24 cellular contexts compared by ENCODE assay signal in genomic region chr13:90454002-90454636, GRCh38.
DNase-seq lines count a peak whose midpoint lies in the region; ATAC-seq, FAIRE-seq and TF ChIP-seq lines count a peak whose summit lies in the region.
"Had no signal": no experiment of that assay in that cellular context is flagged by ENCODE, and none has a peak within 500 bp of the region (broad histone marks: within the 10 kb centered on the region; RNA-seq: fewer than 3 reads in every experiment).

No MANE protein-coding gene starts in this region.

- ATAC-seq in A549 = no peak
- ATAC-seq in HG02970 (IDR thresholded peaks at IDR 0.05; ENCODE audit: low FRiP score, unreplicated experiment) = no peak
- no peak for ATAC-seq in GM21737 (IDR thresholded peaks at IDR 0.05; ENCODE audit: unreplicated experiment)
- ATAC-seq: GM23338 had no signal

- intact Hi-C loops in colonic mucosa (cut with DNase I) = no loop called here

- POLR2A ChIA-PET in A549 (lab: Yijun Ruan, JAX) = no interaction called here

- no peak overlapping the region for H3K27ac ChIP-seq in A549
- no peak overlapping the region for H3K27ac ChIP-seq in colonic mucosa
- H3K27ac ChIP-seq: HL-60 had no signal

- no peak for TF ChIP-seq CTCF in A549 (IDR thresholded peaks at IDR 0.05)
- TF ChIP-seq CTCF in bronchial epithelial cell (IDR thresholded peaks at IDR 0.05; ENCODE audit: insufficient read depth, low read length, severe bottlenecking) = no peak
- no peak for TF ChIP-seq CTCF in colonic mucosa (IDR thresholded peaks at IDR 0.05)

- no peak overlapping the region for H3K4me3 ChIP-seq in A549
- no peak overlapping the region for H3K4me3 ChIP-seq in bronchial epithelial cell (ENCODE audit: low read depth, low read length)
- no peak overlapping the region for H3K4me3 ChIP-seq in colonic mucosa
- H3K4me3 ChIP-seq: GM23338, HAP-1 had no signal

- H3K9me3 ChIP-seq in A549 = no peaks in the 10 kb centered on the region
- H3K9me3 ChIP-seq in colonic mucosa = no peaks in the 10 kb centered on the region
- H3K9me3 ChIP-seq: Caco-2, HAP-1 had no signal

- H3K4me1 ChIP-seq in A549 (no peaks in the 10 kb centered on the region), colonic mucosa (no peaks in the 10 kb centered on the region)
- H3K4me1 ChIP-seq: Caco-2, HAP-1 had no signal

- H3K36me3 ChIP-seq in bronchial epithelial cell (ENCODE audit: control insufficient read depth, insufficient read depth, low read length) (no peaks in the 10 kb centered on the region), colonic mucosa (no peaks in the 10 kb centered on the region)
- H3K36me3 ChIP-seq: HAP-1 had no signal

- 34% methylated on average over 2 of the region's 2 CpGs for WGBS in A549 (ENCODE audit: missing lambda C conversion rate)

- H3K27me3 ChIP-seq in bronchial epithelial cell (ENCODE audit: control insufficient read depth, insufficient read depth, low read length) (no peaks in the 10 kb centered on the region), colonic mucosa (no peaks in the 10 kb centered on the region)

- H3K4me2 ChIP-seq in A549 = no peak overlapping the region
- H3K4me2 ChIP-seq: GM23338 had no signal

- no peak for TF ChIP-seq POLR2A in A549 (IDR thresholded peaks at IDR 0.05; ENCODE audit: low read length)

- DNase-seq in A549 (ENCODE audit: low read depth in 1 of 2, low spot score in 1 of 2) (no peak), NCI-H1105 treated with DMSO at 0.1 percent for 48 hours (lab: John Stamatoyannopoulos, UW) (peak; percentile 48), bronchial epithelial cell (ENCODE audit: low read depth) (peak; percentile 51), colonic mucosa (no peak)
- DNase-seq in activated CD4-positive, CD25-positive, alpha-beta regulatory T cell (lab: John Stamatoyannopoulos, UW) = no peak
- DNase-seq: C1 segment of cervical spinal cord; Caco-2; CD4-positive, alpha-beta memory T cell; DMS 273 treated with DMSO at 0.1 percent for 48 hours; DMS79; Kasumi-1; NCI-H1436; NCI-H187; NCI-H2171 treated with DMSO at 0.1 percent for 48 hours; NCI-H524; NCI-H774; T-helper 2 cell had no signal

- H3K9ac ChIP-seq in colonic mucosa (ENCODE audit: low read depth in 2 of 2, low read length in 2 of 2) = no peak overlapping the region

- FAIRE-seq in A549 (lab: Jason Lieb, UNC) (no peak), G401.6 (lab: Jason Lieb, UNC) (peak; percentile 83), bronchial epithelial cell (lab: Jason Lieb, UNC) (no peak)
- FAIRE-seq: GM18507 had no signal

- no peak for TF ChIP-seq RAD21 in A549 (conservative IDR thresholded peaks at IDR 0.05 in 1 of 2, IDR thresholded peaks at IDR 0.05 in 1 of 2)

- no peak for TF ChIP-seq EP300 in A549 (IDR thresholded peaks at IDR 0.05)

- CTCF ChIA-PET in A549 (lab: Yijun Ruan, JAX) = no interaction called here

TF ChIP-seq in A549, 52 proteins besides CTCF, POLR2A, EP300 and RAD21:
- peak; percentile 26; the same call in 1 of the 2 replicates for TF ChIP-seq NFE2L2 (conservative IDR thresholded peaks at IDR 0.05; ENCODE audit: low read length)
- no peak for TF ChIP-seq ATOH8 (CRISPR knock-in tag; IDR thresholded peaks at IDR 0.05; ENCODE audit: low read depth)

Comparison
In these comparisons a context has a peak if more than half of its experiments do, and no peak if none do; other contexts are left out.
1. DNase-seq: peak in NCI-H1105 treated with DMSO at 0.1 percent for 48 hours (single experiment) and bronchial epithelial cell (single experiment); none in A549 (0 of 2), activated CD4-positive, CD25-positive, alpha-beta regulatory T cell (0 of 4) and colonic mucosa (single experiment).